In genomic region chr17:53168413-53168812, GRCh38 we compare ENCODE assay signal across 25 cellular contexts.
"Had no signal": no experiment of that assay in that cellular context is flagged by ENCODE, and none has a peak within 500 bp of the region (broad histone marks: within the 10 kb centered on the region; RNA-seq: fewer than 3 reads in every experiment).

No MANE protein-coding gene starts in this region.

- H3K27me3 ChIP-seq: Peyer's patch, SJCRH30 had no signal

- H2AFZ ChIP-seq: PC-9 had no signal

- ATAC-seq: K562, Right ventricle myocardium inferior, SK-N-SH treated with all-trans-retinoic acid at 6 μM for 48 hours had no signal

- H3K4me1 ChIP-seq: Peyer's patch, SJCRH30 had no signal

- H3K9me3 ChIP-seq: Peyer's patch, SJCRH30 had no signal

- H3K27ac ChIP-seq: HL-60, KMS-11, PC-9, Peyer's patch, SJCRH30 had no signal

- H3K9ac ChIP-seq: KMS-11 had no signal

- H3K4me2 ChIP-seq: KMS-11, PC-9 had no signal

- H3K4me3 ChIP-seq: K562, PC-9, Peyer's patch, SJCRH30 had no signal

- H3K36me3 ChIP-seq: Peyer's patch, SJCRH30 had no signal

- DNase-seq: Kasumi-1; MV-4-11; NCI-H1048; NCI-H1105; NCI-H1417; NCI-H1436 treated with DMSO at 0.1 percent for 48 hours; NCI-H1694; NCI-H187 treated with DMSO at 0.1 percent for 48 hours; NCI-H2029 treated with DMSO at 0.1 percent for 48 hours; NCI-H2171 treated with DMSO at 0.1 percent for 48 hours; NCI-H345; NCI-H446 treated with DMSO at 0.1 percent for 48 hours; NCI-H510A treated with DMSO at 0.1 percent for 48 hours; NCI-H526; NCI-H774; NK-92 treated with Interleukin-12 subunit alpha and Interleukin-12 subunit beta, amount 100 ng/mL, for 24 hours; PC-9; Peyer's patch; SHP77 treated with DMSO at 0.1 percent for 48 hours had no signal
